9 cellular contexts compared by ENCODE assay signal in genomic region chr19:12867120-12868099, GRCh38. TPM values are rescaled to one million over a fixed set of nuclear protein-coding genes. Genes with fewer than 3 reads are reported as not detected.
DNase-seq lines count a peak whose midpoint lies in the region; ATAC-seq and TF ChIP-seq lines count a peak whose summit lies in the region.
"Had no signal": no experiment of that assay in that cellular context is flagged by ENCODE, and none has a peak within 500 bp of the region (broad histone marks: within the 10 kb centered on the region; RNA-seq: fewer than 3 reads in every experiment).

No MANE protein-coding gene starts in this region.

- no peak overlapping the region for H3K4me3 ChIP-seq in SK-N-SH (ENCODE audit: low read depth in 2 of 2, low read length in 1 of 2)
- H3K4me3 ChIP-seq in skin epidermis: peak overlapping the region; percentile 4 to 42 (median 28)

- H3K9me3 ChIP-seq in SK-N-SH: no peaks in the 10 kb centered on the region

- no peaks in the 10 kb centered on the region for H3K79me2 ChIP-seq in SK-N-SH (ENCODE audit: insufficient read depth)

- H3K9me2 ChIP-seq in SK-N-SH: no peaks in the 10 kb centered on the region

- no peaks in the 10 kb centered on the region for H3K27me3 ChIP-seq in SK-N-SH (ENCODE audit: insufficient read depth)

- no peaks in the 10 kb centered on the region for H3K36me3 ChIP-seq in SK-N-SH (replicated peaks in 1 of 2; ENCODE audit: control insufficient read depth in 1 of 2, insufficient read depth in 2 of 2, low read length in 1 of 2)

- peaks cover 8% of the 10 kb centered on the region for H3K36me3 Mint-ChIP-seq in activated naive CD8-positive, alpha-beta T cell treated with anti-CD3 and anti-CD28 coated beads for 36 hours

- peaks cover 4% of the 10 kb centered on the region for H3K4me1 Mint-ChIP-seq in activated naive CD8-positive, alpha-beta T cell treated with anti-CD3 and anti-CD28 coated beads for 36 hours

- peak overlapping the region; percentile 78 for H3K4me3 Mint-ChIP-seq in activated naive CD8-positive, alpha-beta T cell treated with anti-CD3 and anti-CD28 coated beads for 36 hours

- WGBS in SK-N-SH (ENCODE audit: low lambda C conversion rate): 90% methylated on average over 36 of the region's 51 CpGs

- no peaks in the 10 kb centered on the region for H4K20me1 ChIP-seq in SK-N-SH (ENCODE audit: insufficient read depth)

- H3F3A ChIP-seq in SK-N-SH (replicated peaks; ENCODE audit: insufficient read depth): peaks cover 8% of the 10 kb centered on the region

- no peak overlapping the region for H3K4me2 ChIP-seq in SK-N-SH

- no peak for TF ChIP-seq RAD21 in SK-N-SH (IDR thresholded peaks at IDR 0.05; ENCODE audit: low read length)

- TF ChIP-seq EP300 in SK-N-SH (IDR thresholded peaks at IDR 0.05; ENCODE audit: borderline replicate concordance in 1 of 2, low read depth in 1 of 2, low read length in 1 of 2): no peak

- H3K27ac ChIP-seq in SK-N-SH (ENCODE audit: low read depth in 2 of 2, low read length in 1 of 2) (no peak overlapping the region), skin epidermis (peak overlapping the region in 2 of 21 experiments; percentile 3 to 54)

- TF ChIP-seq CTCF in SK-N-SH (IDR thresholded peaks at IDR 0.05): no peak

- H3K4me1 ChIP-seq in SK-N-SH (ENCODE audit: control insufficient read depth in 1 of 2, insufficient read depth in 2 of 2, low read depth in 1 of 2, low read length in 1 of 2): no peaks in the 10 kb centered on the region

- H3K27ac Mint-ChIP-seq in activated naive CD8-positive, alpha-beta T cell treated with anti-CD3 and anti-CD28 coated beads for 36 hours: peak overlapping the region; percentile 65

- H2AFZ ChIP-seq in SK-N-SH (ENCODE audit: low read depth): no peak overlapping the region

- no peak for ATAC-seq in SK-N-SH treated with all-trans-retinoic acid at 6 μM for 48 hours
- no peak for ATAC-seq in HG03280 (IDR thresholded peaks at IDR 0.05; ENCODE audit: unreplicated experiment)

- H3K9ac ChIP-seq in SK-N-SH: no peak overlapping the region

- CTCF ChIA-PET in SK-N-SH (lab: Yijun Ruan, JAX): interaction anchor here (0.5 to 1.1 kb wide), 2 partner anchors 17 to 191 kb away, joined by 3 read pairs; no protein-coding TSS in a partner anchor

- H3K27me3 Mint-ChIP-seq in activated naive CD8-positive, alpha-beta T cell treated with anti-CD3 and anti-CD28 coated beads for 36 hours: no peaks in the 10 kb centered on the region

- peaks cover 3% of the 10 kb centered on the region for H3K9me3 Mint-ChIP-seq in activated naive CD8-positive, alpha-beta T cell treated with anti-CD3 and anti-CD28 coated beads for 36 hours

- DNase-seq in SK-N-SH (peak; percentile 84), OCI-M1 (lab: John Stamatoyannopoulos, UW) (peak; percentile 85), hepatic stellate cell (ENCODE audit: low spot score) (peak; percentile 87), KBM-7 (no peak)
- DNase-seq in activated naive CD8-positive, alpha-beta T cell treated with anti-CD3 and anti-CD28 coated beads for 36 hours: peak; percentile 79

- POLR2A ChIA-PET in SK-N-SH (lab: Yijun Ruan, JAX): no interaction called here

- in situ Hi-C loops in KBM-7 (cut with MboI; ENCODE audit: low pct_unique_long_range_greater_than_20kb, low sequenced_read_pairs): no loop called here

TF ChIP-seq in SK-N-SH, 30 proteins besides CTCF, POLR2A, EP300 and RAD21:
- TF ChIP-seq IRF3 (IDR thresholded peaks at IDR 0.05; ENCODE audit: low read depth, low read length) (no peak), JUND (IDR thresholded peaks at IDR 0.05) (no peak), RCOR1 (IDR thresholded peaks at IDR 0.05; ENCODE audit: low read length) (no peak), MAX (IDR thresholded peaks at IDR 0.05; ENCODE audit: low read depth) (no peak), NFIC (IDR thresholded peaks at IDR 0.05; ENCODE audit: borderline replicate concordance) (no peak)
- TF ChIP-seq, protein P1, sequence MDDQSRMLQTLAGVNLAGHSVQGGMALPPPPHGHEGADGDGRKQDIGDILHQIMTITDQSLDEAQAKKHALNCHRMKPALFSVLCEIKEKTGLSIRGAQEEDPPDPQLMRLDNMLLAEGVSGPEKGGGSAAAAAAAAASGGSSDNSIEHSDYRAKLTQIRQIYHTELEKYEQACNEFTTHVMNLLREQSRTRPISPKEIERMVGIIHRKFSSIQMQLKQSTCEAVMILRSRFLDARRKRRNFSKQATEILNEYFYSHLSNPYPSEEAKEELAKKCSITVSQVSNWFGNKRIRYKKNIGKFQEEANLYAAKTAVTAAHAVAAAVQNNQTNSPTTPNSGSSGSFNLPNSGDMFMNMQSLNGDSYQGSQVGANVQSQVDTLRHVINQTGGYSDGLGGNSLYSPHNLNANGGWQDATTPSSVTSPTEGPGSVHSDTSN (IDR thresholded peaks at IDR 0.05): no peak

TF ChIP-seq in SK-N-SH treated with all-trans-retinoic acid at 6 μM for 48 hours, 23 proteins besides CTCF, POLR2A, EP300 and RAD21:
- TF ChIP-seq ZNF565 (CRISPR knock-in tag; conservative IDR thresholded peaks at IDR 0.05; ENCODE audit: low read depth) (no peak), CSDC2 (CRISPR knock-in tag; IDR thresholded peaks at IDR 0.05) (no peak), ZNF8 (CRISPR knock-in tag; IDR thresholded peaks at IDR 0.05) (no peak), ARNTL (CRISPR knock-in tag; IDR thresholded peaks at IDR 0.05; ENCODE audit: borderline replicate concordance, low read depth) (no peak), OSR1 (CRISPR knock-in tag; IDR thresholded peaks at IDR 0.05) (no peak), ZFP30 (CRISPR knock-in tag; IDR thresholded peaks at IDR 0.05) (no peak), PATZ1 (CRISPR knock-in tag; IDR thresholded peaks at IDR 0.05; ENCODE audit: borderline replicate concordance) (no peak)
TF ChIP-seq in SK-N-SH treated with all-trans-retinoic acid at 6 μM for 48 hours: peak in this region for 0.

RNA-seq across cellular contexts. Expression of gene DNASE2, which starts 13.8 kb away (rescaled TPM):
- 29.8 and 40.7 TPM in 2 replicates for polyA plus RNA-seq in SK-N-SH (2012; rRNA removed)
- 23.1 and 30.9 TPM in 2 replicates for polyA plus RNA-seq in SK-N-SH (2012; cell fraction: cytosol; rRNA removed)
- polyA plus RNA-seq in SK-N-SH (2012; cell fraction: nucleus; rRNA removed): 10.8 and 15.2 TPM in 2 replicates
- total RNA-seq in activated naive CD8-positive, alpha-beta T cell treated with anti-CD3 and anti-CD28 coated beads for 36 hours: 10 to 100 TPM; 21.5 to 22.2 TPM

RNA-seq across cellular contexts. Expression of gene KLF1, which starts 19.6 kb away (rescaled TPM):
- not detected in 2 replicates for polyA plus RNA-seq in SK-N-SH (2012; rRNA removed)
- not detected in 2 replicates for polyA plus RNA-seq in SK-N-SH (2012; cell fraction: cytosol; rRNA removed)
- not detected in 2 replicates for polyA plus RNA-seq in SK-N-SH (2012; cell fraction: nucleus; rRNA removed)
- under 1 TPM; 0.34 to 0.39 TPM for total RNA-seq in activated naive CD8-positive, alpha-beta T cell treated with anti-CD3 and anti-CD28 coated beads for 36 hours
- total RNA-seq: glomerular endothelial cell had no signal

RNA-seq across cellular contexts. Expression of gene GCDH, which starts 23.6 kb away (rescaled TPM):
- 29.4 and 36.6 TPM in 2 replicates for polyA plus RNA-seq in SK-N-SH (2012; rRNA removed)
- 13.4 and 24.8 TPM in 2 replicates for polyA plus RNA-seq in SK-N-SH (2012; cell fraction: cytosol; rRNA removed)
- 63.5 and 74.5 TPM in 2 replicates for polyA plus RNA-seq in SK-N-SH (2012; cell fraction: nucleus; rRNA removed)
- total RNA-seq in activated naive CD8-positive, alpha-beta T cell treated with anti-CD3 and anti-CD28 coated beads for 36 hours: 10 to 100 TPM; 41.2 to 42.5 TPM

RNA-seq across cellular contexts. Expression of gene MAST1, which starts 29.1 kb away (rescaled TPM):
- 4.3 and 9.7 TPM in 2 replicates for polyA plus RNA-seq in SK-N-SH (2012; rRNA removed)
- polyA plus RNA-seq in SK-N-SH (2012; cell fraction: cytosol; rRNA removed): 3.2 and 7.2 TPM in 2 replicates
- polyA plus RNA-seq in SK-N-SH (2012; cell fraction: nucleus; rRNA removed): 37.5 and 48.1 TPM in 2 replicates
- 1 to 10 TPM; 1.2 to 2.0 TPM for total RNA-seq in activated naive CD8-positive, alpha-beta T cell treated with anti-CD3 and anti-CD28 coated beads for 36 hours

RNA-seq across cellular contexts. Expression of gene RTBDN, which starts 33.0 kb away (rescaled TPM):
- polyA plus RNA-seq in SK-N-SH (2012; rRNA removed): 0.47 and 0.72 TPM in 2 replicates
- polyA plus RNA-seq in SK-N-SH (2012; cell fraction: cytosol; rRNA removed): 0.23 and 0.55 TPM in 2 replicates
- 0.27 and 0.31 TPM in 2 replicates for polyA plus RNA-seq in SK-N-SH (2012; cell fraction: nucleus; rRNA removed)
- not detected for total RNA-seq in activated naive CD8-positive, alpha-beta T cell treated with anti-CD3 and anti-CD28 coated beads for 36 hours
- total RNA-seq: glomerular endothelial cell had no signal

Comparison
In these comparisons a context has a peak if more than half of its experiments do, and no peak if none do; other contexts are left out.
1. H3K4me3 ChIP-seq: peak in skin epidermis (7 of 7); none in SK-N-SH (0 of 2).